ENCODE assay signal across 9 cellular contexts in the genomic region with DNA sequence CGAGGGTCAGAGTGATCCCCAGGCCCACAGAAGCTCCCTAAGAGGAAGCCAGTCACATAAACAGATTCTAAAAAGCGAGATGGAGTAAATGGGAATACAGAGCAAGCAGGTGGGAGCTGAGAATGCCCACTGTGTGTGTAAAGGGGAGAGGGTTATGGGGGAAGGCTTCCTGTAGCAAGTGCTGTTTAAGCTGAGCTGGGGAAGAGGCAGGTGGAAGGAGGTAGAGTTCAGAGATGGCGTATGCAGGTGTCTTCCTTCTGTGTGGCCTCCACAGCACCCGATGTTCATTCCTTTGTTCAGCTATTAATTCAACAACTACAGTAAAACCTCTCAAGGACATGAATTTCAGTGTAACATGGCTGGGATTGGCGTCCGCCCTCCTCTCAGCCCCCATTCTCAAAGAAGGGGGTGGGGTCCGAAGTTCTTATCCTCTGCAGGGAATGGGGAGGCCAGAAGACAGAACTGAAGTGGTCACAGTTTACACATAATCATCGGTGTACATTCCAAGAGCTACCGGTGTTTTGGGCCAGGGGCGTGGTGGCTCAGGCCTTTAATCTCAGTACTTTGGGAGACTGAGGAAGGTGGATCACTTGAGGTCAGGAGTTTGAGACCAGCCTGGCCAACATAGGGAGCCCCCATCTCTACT. TPM values are rescaled to one million over a fixed set of nuclear protein-coding genes. Genes with fewer than 3 reads are reported as not detected.
DNase-seq lines count a peak whose midpoint lies in the region; ATAC-seq and TF ChIP-seq lines count a peak whose summit lies in the region.
"Had no signal": no experiment of that assay in that cellular context is flagged by ENCODE, and none has a peak within 500 bp of the region (broad histone marks: within the 10 kb centered on the region; RNA-seq: fewer than 3 reads in every experiment).

No MANE protein-coding gene starts in this region.

- H3K18ac ChIP-seq in IMR-90 (ENCODE audit: low read depth, low read length) = no peak overlapping the region

- no peak overlapping the region for H3K56ac ChIP-seq in IMR-90 (ENCODE audit: extremely low read depth, insufficient read depth, low read length)

- dilution Hi-C loops in IMR-90 (cut with HindIII; ENCODE audit: low sequenced_read_pairs, unreplicated experiment) = no loop called here

- no peak overlapping the region for H4K91ac ChIP-seq in IMR-90 (ENCODE audit: insufficient read depth, low read depth, low read length)

- H3K4me3 ChIP-seq in AG09309 (ENCODE audit: control insufficient read depth, low read depth, low read length) (peak overlapping the region; percentile 88), IMR-90 (ENCODE audit: insufficient read depth, low read depth, low read length) (peak overlapping the region; percentile 73), cardiac fibroblast (replicated peaks in 1 of 2; ENCODE audit: low read depth in 2 of 2, low read length in 2 of 2) (peak overlapping the region; percentile 71 to 87)

- POLR2A ChIA-PET in IMR-90 (lab: Charles Lee; ENCODE audit: unreplicated experiment) = interaction anchor here (0.6 kb wide), 1 partner anchor 1307 kb away, joined by 6 read pairs; a partner anchor contains a TSS

- peak overlapping the region; percentile 83 for H2AK9ac ChIP-seq in IMR-90 (replicated peaks; ENCODE audit: low read depth, low read length, poor library complexity)

- no CpG with 5 or more reads among the region's 10 CpGs for WGBS in IMR-90 (ENCODE audit: extremely low coverage in 2 of 2, insufficient read length in 1 of 2), 2 experiments

- in situ Hi-C loops in IMR-90 (cut with MboI; ENCODE audit: low sequenced_read_pairs) = no loop called here

- H4K5ac ChIP-seq in IMR-90 (ENCODE audit: low read depth, low read length) = no peak overlapping the region

- no peaks in the 10 kb centered on the region for H3K27me3 ChIP-seq in IMR-90 (ENCODE audit: control insufficient read depth, insufficient read depth, low read length)
- H3K27me3 ChIP-seq: neutrophil had no signal

- H3K4ac ChIP-seq in IMR-90 (ENCODE audit: low read depth, low read length) = no peak overlapping the region

- peaks cover 0 to 2% (median 0%) of the 10 kb centered on the region in 7 donors for H3K9me3 Mint-ChIP-seq in naive B cell

- no peak overlapping the region for H3K14ac ChIP-seq in IMR-90 (replicated peaks; ENCODE audit: low read depth, low read length)

- peaks cover 30 to 46% (median 32%) of the 10 kb centered on the region in 3 donors for H3K4me1 Mint-ChIP-seq in naive B cell

- DNase-seq in AG09309 (ENCODE audit: low read depth) (no peak), IMR-90 (no peak), cardiac fibroblast (ENCODE audit: low read depth in 2 of 2) (no peak), naive B cell (no peak), glomerular visceral epithelial cell (ENCODE audit: extremely low spot score) (no peak), NCI-H1092 treated with DMSO at 0.1 percent for 48 hours (lab: John Stamatoyannopoulos, UW) (no peak)

- H4K20me1 ChIP-seq in IMR-90 (ENCODE audit: insufficient read depth, low read length) = peaks cover 35% of the 10 kb centered on the region

- H3K4me3 Mint-ChIP-seq in naive B cell = peak overlapping the region in 7 of 8 donors; percentile 90 to 98 (median 94)

- no peak overlapping the region for H4K8ac ChIP-seq in IMR-90 (ENCODE audit: low read depth in 2 of 2, low read length in 2 of 2)

- no peaks in the 10 kb centered on the region for H3K36me3 Mint-ChIP-seq in naive B cell

- H2AFZ ChIP-seq in IMR-90 (replicated peaks; ENCODE audit: low read length, poor library complexity) = no peak overlapping the region

- no peak overlapping the region for H2BK15ac ChIP-seq in IMR-90 (ENCODE audit: low read depth, low read length)

- BruUV-seq in IMR-90 (replicated peaks; lab: Mats Ljungman, UMichigan) = no TSS peak

- peaks cover 6% of the 10 kb centered on the region for H3K9me1 ChIP-seq in IMR-90 (ENCODE audit: insufficient read depth, low read length)

- ATAC-seq in IMR-90 (ENCODE audit: low read depth) = no peak
- no peak for ATAC-seq in naive B cell (ENCODE audit: low read depth in 2 of 2)
- no peak for ATAC-seq in HG03280 (IDR thresholded peaks at IDR 0.05; ENCODE audit: unreplicated experiment)
- no peak for ATAC-seq in GM18517 (IDR thresholded peaks at IDR 0.05; ENCODE audit: unreplicated experiment)

- peak overlapping the region; percentile 44; the same call in 1 of the 2 replicates for H3K23ac ChIP-seq in IMR-90 (ENCODE audit: low read depth, low read length)

- TF ChIP-seq CTCF in AG09309 (IDR thresholded peaks at IDR 0.05; ENCODE audit: control insufficient read depth, insufficient read depth, low read depth, low read length, missing control alignments) = no peak
- TF ChIP-seq CTCF in IMR-90 (conservative IDR thresholded peaks at IDR 0.05; ENCODE audit: low read depth, low read length) = no peak
- no peak for TF ChIP-seq CTCF in cardiac fibroblast (IDR thresholded peaks at IDR 0.05; ENCODE audit: low read depth, low read length)

- H2BK20ac ChIP-seq in IMR-90 (ENCODE audit: low read depth, low read length) = no peak overlapping the region

- H3K27me3 Mint-ChIP-seq in naive B cell = no peaks in the 10 kb centered on the region

- H2BK120ac ChIP-seq in IMR-90 (ENCODE audit: low read depth, low read length) = no peak overlapping the region

- TF ChIP-seq RAD21 in IMR-90 (IDR thresholded peaks at IDR 0.05; ENCODE audit: low read length) = no peak

- H3K9ac ChIP-seq in IMR-90 (ENCODE audit: low read depth, low read length) = peak overlapping the region; percentile 46; the same call in 1 of the 2 replicates

- H3K9me3 ChIP-seq in IMR-90 (ENCODE audit: control insufficient read depth, insufficient read depth, low read length) = no peaks in the 10 kb centered on the region
- H3K9me3 ChIP-seq: neutrophil had no signal

- no peak for TF ChIP-seq POLR2A in IMR-90 (IDR thresholded peaks at IDR 0.05; ENCODE audit: low read depth, low read length)

- peak overlapping the region; percentile 5; the same call in 1 of the 2 replicates for H2AK5ac ChIP-seq in IMR-90 (ENCODE audit: low read depth, low read length)

- peaks cover 3% of the 10 kb centered on the region; the same call in 1 of the 2 replicates for H3K36me3 ChIP-seq in IMR-90 (ENCODE audit: control insufficient read depth, insufficient read depth, low read length)
- H3K36me3 ChIP-seq: neutrophil had no signal

- CTCF ChIA-PET in IMR-90 (lab: Yijun Ruan, JAX) = interaction anchor here (2.3 kb wide), 1 partner anchor 93 kb away, joined by 7 read pairs; no protein-coding TSS in a partner anchor

- intact Hi-C loops in IMR-90 (cut with micrococcal nuclease) = no loop called here

- peaks cover 24 to 54% of the 10 kb centered on the region in 2 experiments for H3K79me1 ChIP-seq in IMR-90 (ENCODE audit: low read depth in 1 of 2, low read length in 2 of 2)

- H2BK5ac ChIP-seq in IMR-90 (ENCODE audit: low read depth, low read length, poor library complexity, severe bottlenecking) = no peak overlapping the region

- peaks cover 7% of the 10 kb centered on the region; the same call in 1 of the 2 replicates for H3K4me1 ChIP-seq in IMR-90 (ENCODE audit: control insufficient read depth, insufficient read depth, low read length)

- H3K4me2 ChIP-seq in IMR-90 (ENCODE audit: low read depth, low read length) = peak overlapping the region; percentile 82

- peak overlapping the region; percentile 96 to 100 (median 98) for H3K27ac Mint-ChIP-seq in naive B cell

- H3K27ac ChIP-seq in IMR-90 (ENCODE audit: insufficient read depth, low read length) = no peak overlapping the region
- H3K27ac ChIP-seq: neutrophil had no signal

TF ChIP-seq in IMR-90, 13 proteins besides CTCF, POLR2A, EP300 and RAD21:
- TF ChIP-seq FOS (IDR thresholded peaks at IDR 0.05; ENCODE audit: low read depth, low read length) = no peak

RNA-seq across cellular contexts. Expression of a gene that starts 1.8 kb away (rescaled TPM):
- total RNA-seq in IMR-90 (2012; rRNA removed) = 9.7 and 10.3 TPM in 2 replicates
- polyA plus RNA-seq in IMR-90 (2012; rRNA removed) = 16.5 and 19.1 TPM in 2 replicates
- 6.2 and 9.4 TPM in 2 replicates for polyA plus RNA-seq in IMR-90 (2012; cell fraction: cytosol; rRNA removed)
- polyA plus RNA-seq in IMR-90 (2012; cell fraction: nucleus; rRNA removed; ENCODE audit: low replicate concordance) = 27.4 and 28.6 TPM in 2 replicates
- polyA plus RNA-seq in naive B cell (ENCODE audit: low read depth in 6 of 6) = 1 to 10 TPM; 1.2 to 2.9 (median 1.8) TPM

RNA-seq across cellular contexts. Expression of a gene that starts 45.5 kb away (rescaled TPM):
- total RNA-seq in IMR-90 (2012; rRNA removed) = not detected in 2 replicates
- polyA plus RNA-seq in IMR-90 (2012; rRNA removed) (not detected in 2 replicates), naive B cell (ENCODE audit: low read depth in 6 of 6) (1 to 10 TPM in 1 of 6 donors, under 1 TPM in 4, not detected in 1; 0.21 to 1.2 (median 0.81) TPM)
- polyA plus RNA-seq in IMR-90 (2012; cell fraction: cytosol; rRNA removed) = not detected in 2 replicates
- not detected in 2 replicates for polyA plus RNA-seq in IMR-90 (2012; cell fraction: nucleus; rRNA removed; ENCODE audit: low replicate concordance)
